Comparison of ENCODE assay signal across 10 cellular contexts in genomic region chr11:47797633-47798032, GRCh38. TPM values are rescaled to one million over a fixed set of nuclear protein-coding genes. Genes with fewer than 3 reads are reported as not detected.
DNase-seq lines count a peak whose midpoint lies in the region; ATAC-seq, FAIRE-seq and TF ChIP-seq lines count a peak whose summit lies in the region.
"Had no signal": no experiment of that assay in that cellular context is flagged by ENCODE, and none has a peak within 500 bp of the region (broad histone marks: within the 10 kb centered on the region; RNA-seq: fewer than 3 reads in every experiment).

No MANE protein-coding gene starts in this region.

- H3K79me2 ChIP-seq in astrocyte (ENCODE audit: insufficient read depth, low read length) = no peaks in the 10 kb centered on the region

- peak; percentile 79 for DNase-seq in EH (ENCODE audit: low read depth)
- peak; percentile 56 for DNase-seq in RCC 7860 (ENCODE audit: low spot score)
- peak; percentile 95 for DNase-seq in astrocyte (ENCODE audit: low read depth)
- peak; percentile 70 for DNase-seq in stimulated activated CD4-positive, alpha-beta T cell treated with anti-CD3 and anti-CD28 coated beads, Interleukin-15, amount 100 ng/mL, for 24 hours
- no peak for DNase-seq in GM19238 (ENCODE audit: insufficient read length, low spot score)
- no peak for DNase-seq in body of pancreas
- DNase-seq in H7 = no peak
- no peak for DNase-seq in putamen (ENCODE audit: low spot score)
- DNase-seq: NCI-H1436, sigmoid colon had no signal

- H3K4me3 Mint-ChIP-seq in astrocyte (ENCODE audit: unreplicated experiment) = no peak overlapping the region

- no peaks in the 10 kb centered on the region for H3K27me3 Mint-ChIP-seq in astrocyte (ENCODE audit: low read depth, unreplicated experiment)

- H4K20me1 ChIP-seq in astrocyte (ENCODE audit: insufficient read depth, low read length) = peaks cover 11% of the 10 kb centered on the region

- no peak overlapping the region for H3K27ac Mint-ChIP-seq in astrocyte (ENCODE audit: unreplicated experiment)

- H3K4me2 ChIP-seq in astrocyte (ENCODE audit: low read length) = peak overlapping the region; percentile 7

- H3K27me3 ChIP-seq in astrocyte (ENCODE audit: insufficient read depth, low read length) (no peaks in the 10 kb centered on the region), body of pancreas (no peaks in the 10 kb centered on the region), H7 (ENCODE audit: control insufficient read depth, insufficient read depth, low read length) (no peaks in the 10 kb centered on the region)
- H3K27me3 ChIP-seq: sigmoid colon had no signal

- ATAC-seq in body of pancreas = no peak

- H3K4me1 Mint-ChIP-seq in astrocyte (ENCODE audit: low read depth, unreplicated experiment) = no peaks in the 10 kb centered on the region

- H3K4me1 ChIP-seq in astrocyte (ENCODE audit: insufficient read depth, low read length) (peaks cover 9% of the 10 kb centered on the region), body of pancreas (peaks cover 6% of the 10 kb centered on the region)

- H3K4me3 ChIP-seq in astrocyte (ENCODE audit: insufficient read depth, low read depth, low read length) (no peak overlapping the region), body of pancreas (no peak overlapping the region), H7 (ENCODE audit: insufficient read depth, low read depth, low read length) (no peak overlapping the region)
- H3K4me3 ChIP-seq: sigmoid colon had no signal

- H3K9ac ChIP-seq in astrocyte (ENCODE audit: low read length) = no peak overlapping the region

- peaks cover 10% of the 10 kb centered on the region for H3K36me3 Mint-ChIP-seq in astrocyte (ENCODE audit: low read depth, unreplicated experiment)

- TF ChIP-seq CTCF in astrocyte (IDR thresholded peaks at IDR 0.05; ENCODE audit: insufficient read depth, low read depth, low read length) (no peak), body of pancreas (IDR thresholded peaks at IDR 0.05) (no peak)

- FAIRE-seq in RCC 7860 (lab: Jason Lieb, UNC) = peak; percentile 55
- peak; percentile 78 for FAIRE-seq in astrocyte (lab: Jason Lieb, UNC)

- TF ChIP-seq POLR2A in body of pancreas (IDR thresholded peaks at IDR 0.05) = no peak

- no peaks in the 10 kb centered on the region for H3K9me3 Mint-ChIP-seq in astrocyte (ENCODE audit: unreplicated experiment)

- H3K36me3 ChIP-seq in astrocyte (ENCODE audit: insufficient read depth, low read length) (peaks cover 26% of the 10 kb centered on the region), body of pancreas (replicated peaks in 1 of 2; ENCODE audit: insufficient read depth in 1 of 2, low read depth in 2 of 2) (peaks cover 6 to 39% of the 10 kb centered on the region in 2 donors), H7 (replicated peaks; ENCODE audit: control insufficient read depth, insufficient read depth, low read length) (peaks cover 18% of the 10 kb centered on the region)

- intact Hi-C loops in body of pancreas (cut with DNase I) = no loop called here

- 94 to 97% methylated on average over 4 of the region's 4 CpGs for WGBS in body of pancreas, 2 donors

- H3K9me3 ChIP-seq in astrocyte (ENCODE audit: insufficient read depth, low read depth, low read length) = no peaks in the 10 kb centered on the region
- H3K9me3 ChIP-seq in body of pancreas = no peaks in the 10 kb centered on the region
- H3K9me3 ChIP-seq: sigmoid colon had no signal

- H2AFZ ChIP-seq in astrocyte (ENCODE audit: low read depth, low read length) = no peak overlapping the region

- peak overlapping the region; percentile 29 for H3K27ac ChIP-seq in astrocyte (ENCODE audit: low read depth, low read length)
- H3K27ac ChIP-seq in body of pancreas = no peak overlapping the region
- H3K27ac ChIP-seq: sigmoid colon had no signal

RNA-seq across cellular contexts. Expression of gene FNBP4, which starts 30.5 kb away (rescaled TPM):
- total RNA-seq in astrocyte = 59.4 and 69.7 TPM in 2 replicates
- total RNA-seq in body of pancreas = 100 to 1,000 TPM in 1 of 2 donors, 10 to 100 TPM in 1; 87.9 to 129 TPM
- total RNA-seq in H7 (2014; rRNA removed; shearing (Covaris generic)) = 33.2 and 65.7 TPM in 2 replicates

RNA-seq across cellular contexts. Expression of gene NUP160, which starts 50.5 kb away (rescaled TPM):
- total RNA-seq in astrocyte (22.9 and 23.8 TPM in 2 replicates), body of pancreas (10 to 100 TPM; 13.8 to 15.3 TPM)
- total RNA-seq in H7 (2014; rRNA removed; shearing (Covaris generic)) = 48.0 and 52.4 TPM in 2 replicates

Comparison
In these comparisons a context has a peak if more than half of its experiments do, and no peak if none do; other contexts are left out.
1. DNase-seq: peak in EH (single experiment), RCC 7860 (single experiment), astrocyte (single experiment) and stimulated activated CD4-positive, alpha-beta T cell treated with anti-CD3 and anti-CD28 coated beads, Interleukin-15, amount 100 ng/mL, for 24 hours (single experiment); none in GM19238 (single experiment), body of pancreas (0 of 4), H7 (single experiment) and putamen (single experiment).